Comparison of ENCODE assay signal across 18 cellular contexts in genomic region chr3:197513953-197514785, GRCh38. TPM values are rescaled to one million over a fixed set of nuclear protein-coding genes. Genes with fewer than 3 reads are reported as not detected.
DNase-seq lines count a peak whose midpoint lies in the region; ATAC-seq and TF ChIP-seq lines count a peak whose summit lies in the region.
"Had no signal": no experiment of that assay in that cellular context is flagged by ENCODE, and none has a peak within 500 bp of the region (broad histone marks: within the 10 kb centered on the region; RNA-seq: fewer than 3 reads in every experiment).

No MANE protein-coding gene starts in this region.

- H3K36me3 ChIP-seq in mammary epithelial cell (ENCODE audit: insufficient read depth, low read length) = peaks cover 3% of the 10 kb centered on the region
- no peaks in the 10 kb centered on the region for H3K36me3 ChIP-seq in breast epithelium
- no peaks in the 10 kb centered on the region for H3K36me3 ChIP-seq in upper lobe of right lung

- CTCF ChIA-PET in mammary epithelial cell (lab: Charles Lee; ENCODE audit: low non-redundant PET) = no interaction called here

- peak overlapping the region; percentile 62 for H3K27ac Mint-ChIP-seq in activated T-helper 2 cell treated with anti-CD3 and anti-CD28 coated beads, Interferon-gamma antibody, Interleukin-2, Interleukin-4, amounts not matched to agents 10 μg/mL and 5 μg/mL and 100 μg/mL, durations not matched to agents 14 hours and 24 hours and 36 hours
- no peak overlapping the region for H3K27ac Mint-ChIP-seq in natural killer cell treated with Interleukin-12 subunit alpha and Interleukin-12 subunit beta and Interleukin-15 and Interleukin-18, amount 100 ng/mL, for 72 hours
- H3K27ac Mint-ChIP-seq: activated B cell treated with CpG ODN at 0.5 μM for 24 hours; T-helper 1 cell treated with Interleukin-12 subunit alpha and Interleukin-12 subunit beta and Interleukin-4 antibody, amounts not matched to agents 30 μg/mL and 1 μg/mL, for 36 hours had no signal

- peak overlapping the region; percentile 6 for H2AFZ ChIP-seq in mammary epithelial cell (ENCODE audit: low read depth, low read length)

- 66% methylated on average over 13 of the region's 18 CpGs for WGBS in mammary epithelial cell (ENCODE audit: low coverage, missing lambda C conversion rate)

- dilution Hi-C loops in mammary epithelial cell (cut with HindIII; ENCODE audit: low sequenced_read_pairs) = loop anchor here (5.0 to 10.0 kb wide), 2 partner anchors 61 to 272 kb away; no protein-coding TSS in a partner anchor

- no peaks in the 10 kb centered on the region for H4K20me1 ChIP-seq in mammary epithelial cell (ENCODE audit: insufficient read depth, low read length)

- H3K27ac ChIP-seq in mammary epithelial cell (ENCODE audit: insufficient read depth, low read depth, low read length) = no peak overlapping the region
- no peak overlapping the region for H3K27ac ChIP-seq in breast epithelium
- H3K27ac ChIP-seq in upper lobe of right lung = no peak overlapping the region

- peak; percentile 68 for DNase-seq in mammary epithelial cell
- no peak for DNase-seq in breast epithelium (ENCODE audit: low spot score in 2 of 2)
- no peak for DNase-seq in activated T-helper 2 cell treated with anti-CD3 and anti-CD28 coated beads, Interferon-gamma antibody, Interleukin-2, Interleukin-4, amounts not matched to agents 10 μg/mL and 5 μg/mL and 100 μg/mL, durations not matched to agents 14 hours and 24 hours and 36 hours (ENCODE audit: low spot score)
- no peak for DNase-seq in left lobe of liver (ENCODE audit: low spot score)
- peak; percentile 38 for DNase-seq in upper lobe of right lung
- no peak for DNase-seq in SIG-M5 (lab: John Stamatoyannopoulos, UW)
- no peak for DNase-seq in natural killer cell treated with Interleukin-12 subunit alpha and Interleukin-12 subunit beta and Interleukin-15 and Interleukin-18, amount 100 ng/mL, for 72 hours (ENCODE audit: low spot score)
- DNase-seq: activated B cell treated with CpG ODN at 0.5 μM for 24 hours; activated CD8-positive, alpha-beta memory T cell treated with anti-CD3 and anti-CD28 coated beads, Interleukin-2, amount 50 U/mL, for 4 hours; dorsolateral prefrontal cortex; hippocampal formation; kidney glomerular epithelial cell; midbrain; NCI-H226; right cardiac atrium; stimulated activated CD4-positive, alpha-beta T cell treated with anti-CD3 and anti-CD28 coated beads, Interleukin-1b, Interleukin-23, amount 100 ng/mL, for 48 hours had no signal

- H3K27me3 ChIP-seq in mammary epithelial cell (ENCODE audit: insufficient read depth, low read length) (no peaks in the 10 kb centered on the region), breast epithelium (no peaks in the 10 kb centered on the region), upper lobe of right lung (no peaks in the 10 kb centered on the region)
- H3K27me3 ChIP-seq: dorsolateral prefrontal cortex had no signal

- peak; percentile 10 for ATAC-seq in left lobe of liver
- ATAC-seq in upper lobe of right lung = no peak
- no peak for ATAC-seq in natural killer cell treated with Interleukin-12 subunit alpha and Interleukin-12 subunit beta and Interleukin-15 and Interleukin-18, amount 100 ng/mL, for 72 hours
- no peak for ATAC-seq in GM19455 (IDR thresholded peaks at IDR 0.05; ENCODE audit: unreplicated experiment)
- ATAC-seq: right cardiac atrium had no signal

- H3K36me3 Mint-ChIP-seq in activated T-helper 2 cell treated with anti-CD3 and anti-CD28 coated beads, Interferon-gamma antibody, Interleukin-2, Interleukin-4, amounts not matched to agents 10 μg/mL and 5 μg/mL and 100 μg/mL, durations not matched to agents 14 hours and 24 hours and 36 hours (ENCODE audit: low read depth) = peaks cover 73% of the 10 kb centered on the region
- peaks cover 4% of the 10 kb centered on the region for H3K36me3 Mint-ChIP-seq in natural killer cell treated with Interleukin-12 subunit alpha and Interleukin-12 subunit beta and Interleukin-15 and Interleukin-18, amount 100 ng/mL, for 72 hours

- peaks cover 19% of the 10 kb centered on the region for H3K4me1 Mint-ChIP-seq in activated T-helper 2 cell treated with anti-CD3 and anti-CD28 coated beads, Interferon-gamma antibody, Interleukin-2, Interleukin-4, amounts not matched to agents 10 μg/mL and 5 μg/mL and 100 μg/mL, durations not matched to agents 14 hours and 24 hours and 36 hours (ENCODE audit: low read depth)
- peaks cover 7 to 23% of the 10 kb centered on the region in 2 donors for H3K4me1 Mint-ChIP-seq in natural killer cell treated with Interleukin-12 subunit alpha and Interleukin-12 subunit beta and Interleukin-15 and Interleukin-18, amount 100 ng/mL, for 72 hours (ENCODE audit: low read depth in 2 of 2)

- peaks cover 39% of the 10 kb centered on the region for H3K4me1 ChIP-seq in mammary epithelial cell (ENCODE audit: insufficient read depth, low read length)
- H3K4me1 ChIP-seq in breast epithelium = no peaks in the 10 kb centered on the region
- H3K4me1 ChIP-seq in upper lobe of right lung = no peaks in the 10 kb centered on the region

- no peak overlapping the region for H3K4me3 Mint-ChIP-seq in activated T-helper 2 cell treated with anti-CD3 and anti-CD28 coated beads, Interferon-gamma antibody, Interleukin-2, Interleukin-4, amounts not matched to agents 10 μg/mL and 5 μg/mL and 100 μg/mL, durations not matched to agents 14 hours and 24 hours and 36 hours (ENCODE audit: low read depth)
- H3K4me3 Mint-ChIP-seq in natural killer cell treated with Interleukin-12 subunit alpha and Interleukin-12 subunit beta and Interleukin-15 and Interleukin-18, amount 100 ng/mL, for 72 hours = no peak overlapping the region
- H3K4me3 Mint-ChIP-seq: activated B cell treated with CpG ODN at 0.5 μM for 24 hours; T-helper 1 cell treated with Interleukin-12 subunit alpha and Interleukin-12 subunit beta and Interleukin-4 antibody, amounts not matched to agents 30 μg/mL and 1 μg/mL, for 36 hours had no signal

- H3K27me3 Mint-ChIP-seq in activated T-helper 2 cell treated with anti-CD3 and anti-CD28 coated beads, Interferon-gamma antibody, Interleukin-2, Interleukin-4, amounts not matched to agents 10 μg/mL and 5 μg/mL and 100 μg/mL, durations not matched to agents 14 hours and 24 hours and 36 hours (ENCODE audit: low read depth) = no peaks in the 10 kb centered on the region
- no peaks in the 10 kb centered on the region for H3K27me3 Mint-ChIP-seq in natural killer cell treated with Interleukin-12 subunit alpha and Interleukin-12 subunit beta and Interleukin-15 and Interleukin-18, amount 100 ng/mL, for 72 hours
- H3K27me3 Mint-ChIP-seq: activated B cell treated with CpG ODN at 0.5 μM for 24 hours had no signal

- no peaks in the 10 kb centered on the region for H3K9me3 ChIP-seq in mammary epithelial cell (replicated peaks; ENCODE audit: insufficient read depth, low read length)
- H3K9me3 ChIP-seq in breast epithelium = no peaks in the 10 kb centered on the region
- H3K9me3 ChIP-seq in upper lobe of right lung = no peaks in the 10 kb centered on the region

- in situ Hi-C loops in mammary epithelial cell (cut with MboI; ENCODE audit: low sequenced_read_pairs in 2 of 2) = loop anchor here in 1 of 2 donors (25.0 kb wide), 1 partner anchor 527 kb away; no protein-coding TSS in a partner anchor

- intact Hi-C loops in mammary epithelial cell (cut with micrococcal nuclease) = no loop called here
- intact Hi-C loops in breast epithelium (cut with DNase I; ENCODE audit: low total_unique reads) = no loop called here
- intact Hi-C loops in activated T-helper 2 cell treated with anti-CD3 and anti-CD28 coated beads, Interferon-gamma antibody, Interleukin-2, Interleukin-4, amounts not matched to agents 10 μg/mL and 5 μg/mL and 100 μg/mL, durations not matched to agents 14 hours and 24 hours and 36 hours (cut with micrococcal nuclease) = no loop called here
- intact Hi-C loops in upper lobe of right lung (cut with DNase I) = loop anchor here (10.0 kb wide), 1 partner anchor 259 kb away; no protein-coding TSS in a partner anchor

- TF ChIP-seq POLR2A in breast epithelium (IDR thresholded peaks at IDR 0.05) = no peak

- H3K9ac ChIP-seq in mammary epithelial cell (ENCODE audit: insufficient read depth, low read length) = no peak overlapping the region

- H3K9me3 Mint-ChIP-seq in activated T-helper 2 cell treated with anti-CD3 and anti-CD28 coated beads, Interferon-gamma antibody, Interleukin-2, Interleukin-4, amounts not matched to agents 10 μg/mL and 5 μg/mL and 100 μg/mL, durations not matched to agents 14 hours and 24 hours and 36 hours = no peaks in the 10 kb centered on the region
- no peaks in the 10 kb centered on the region for H3K9me3 Mint-ChIP-seq in natural killer cell treated with Interleukin-12 subunit alpha and Interleukin-12 subunit beta and Interleukin-15 and Interleukin-18, amount 100 ng/mL, for 72 hours

- no peaks in the 10 kb centered on the region for H3K79me2 ChIP-seq in mammary epithelial cell (ENCODE audit: insufficient read depth, low read length)

- no TSS peak for BruUV-seq in mammary epithelial cell (replicated peaks; lab: Mats Ljungman, UMichigan)

- H3K4me3 ChIP-seq in mammary epithelial cell (replicated peaks in 1 of 3; ENCODE audit: insufficient read depth in 1 of 3, low read depth in 2 of 3, low read length in 3 of 3) = no peak overlapping the region
- no peak overlapping the region for H3K4me3 ChIP-seq in breast epithelium
- no peak overlapping the region for H3K4me3 ChIP-seq in upper lobe of right lung
- H3K4me3 ChIP-seq: dorsolateral prefrontal cortex had no signal

- no peak for TF ChIP-seq CTCF in mammary epithelial cell (conservative IDR thresholded peaks at IDR 0.05 in 1 of 2, IDR thresholded peaks at IDR 0.05 in 1 of 2; ENCODE audit: extremely low read depth in 1 of 2, insufficient read depth in 1 of 2, low read depth in 1 of 2, low read length in 2 of 2)
- TF ChIP-seq CTCF in breast epithelium (IDR thresholded peaks at IDR 0.05) = no peak
- TF ChIP-seq CTCF in upper lobe of right lung (IDR thresholded peaks at IDR 0.05) = no peak

- no peak overlapping the region for H3K4me2 ChIP-seq in mammary epithelial cell (ENCODE audit: insufficient read depth, low read depth, low read length)

RNA-seq across cellular contexts. Expression of gene BDH1, which starts 41.6 kb away (rescaled TPM):
- total RNA-seq in mammary epithelial cell (10 to 100 TPM in 1 of 2 donors, 1 to 10 TPM in 1; 2.8 to 22.5 TPM), breast epithelium (10 to 100 TPM; 14.6 to 33.1 (median 16.4) TPM), left lobe of liver (279 TPM), upper lobe of right lung (12.5 TPM)
- 29.2 TPM for polyA plus RNA-seq in mammary epithelial cell
- 15.2 TPM for polyA minus RNA-seq in mammary epithelial cell
- 140 and 146 TPM in 2 replicates for total RNA-seq in activated T-helper 2 cell treated with anti-CD3 and anti-CD28 coated beads, Interferon-gamma antibody, Interleukin-2, Interleukin-4, amounts not matched to agents 10 μg/mL and 5 μg/mL and 100 μg/mL, durations not matched to agents 14 hours and 24 hours and 36 hours
- total RNA-seq in natural killer cell treated with Interleukin-12 subunit alpha and Interleukin-12 subunit beta and Interleukin-15 and Interleukin-18, amount 100 ng/mL, for 72 hours = 100 to 1,000 TPM in 1 of 2 donors, 10 to 100 TPM in 1; 62.4 to 136 TPM

Comparison
In these comparisons a context has a peak if more than half of its experiments do, and no peak if none do; other contexts are left out.
1. DNase-seq: peak in mammary epithelial cell (single experiment) and upper lobe of right lung (single experiment); none in breast epithelium (0 of 2), activated T-helper 2 cell treated with anti-CD3 and anti-CD28 coated beads, Interferon-gamma antibody, Interleukin-2, Interleukin-4, amounts not matched to agents 10 μg/mL and 5 μg/mL and 100 μg/mL, durations not matched to agents 14 hours and 24 hours and 36 hours (single experiment), left lobe of liver (single experiment), SIG-M5 (single experiment) and natural killer cell treated with Interleukin-12 subunit alpha and Interleukin-12 subunit beta and Interleukin-15 and Interleukin-18, amount 100 ng/mL, for 72 hours (single experiment).